ENCODE assay signal across 8 cellular contexts in the genomic region with DNA sequence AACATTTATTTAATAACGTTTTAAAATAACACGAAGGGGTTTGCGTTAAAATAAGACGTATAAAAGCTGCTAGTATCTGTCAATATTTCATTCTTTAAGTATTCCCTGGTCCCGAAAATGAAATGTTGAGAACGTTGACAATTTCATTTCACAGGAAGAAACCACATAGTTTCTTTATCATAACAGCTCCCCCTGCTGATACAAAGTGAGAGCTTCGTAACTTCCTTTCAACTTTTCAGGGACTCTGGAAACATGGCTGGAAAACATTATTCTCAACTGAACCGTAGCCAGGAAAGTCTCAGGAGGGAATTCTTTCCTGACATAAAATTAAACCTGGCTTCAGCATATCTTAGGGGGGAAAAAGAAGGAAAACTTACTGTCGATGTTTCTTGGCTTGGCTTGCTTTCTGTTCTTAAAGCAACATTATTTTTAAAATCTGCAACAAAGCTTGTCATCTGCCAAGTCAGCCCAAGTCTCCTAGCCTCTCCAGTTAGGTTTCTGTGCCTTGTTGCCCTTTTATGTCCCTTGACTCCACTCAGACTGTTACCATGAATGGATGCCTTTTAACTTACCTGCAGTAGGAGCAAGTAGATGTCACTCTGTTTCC.
A peak's percentile ranks its signal among the peaks of the same experiment; 100 is the strongest.
DNase-seq lines count a peak whose midpoint lies in the region; ATAC-seq and TF ChIP-seq lines count a peak whose summit lies in the region.

No MANE protein-coding gene starts in this region.

- no peaks in the 10 kb centered on the region for H3K36me3 ChIP-seq in SU-DHL-6 (ENCODE audit: low read length)

- ATAC-seq in GM21737 (IDR thresholded peaks at IDR 0.05; ENCODE audit: unreplicated experiment): no peak

- no peaks in the 10 kb centered on the region for H3K36me3 Mint-ChIP-seq in neural crest cell (ENCODE audit: low read depth)
- no peaks in the 10 kb centered on the region for H3K36me3 Mint-ChIP-seq in activated CD4-positive, alpha-beta memory T cell treated with anti-CD3 and anti-CD28 coated beads for 36 hours

- H3F3A ChIP-seq in SU-DHL-6 (ENCODE audit: insufficient read depth): no peaks in the 10 kb centered on the region

- no peak overlapping the region for H3K27ac Mint-ChIP-seq in neural crest cell (ENCODE audit: unreplicated experiment)
- no peak overlapping the region for H3K27ac Mint-ChIP-seq in activated CD4-positive, alpha-beta memory T cell treated with anti-CD3 and anti-CD28 coated beads for 36 hours

- H3K9ac ChIP-seq in SU-DHL-6 (ENCODE audit: low read length): no peak overlapping the region

- no peaks in the 10 kb centered on the region for H3K9me3 ChIP-seq in SU-DHL-6 (ENCODE audit: insufficient read depth, low read length)

- H3K4me2 ChIP-seq in SU-DHL-6 (ENCODE audit: low read depth, low read length, poor library complexity, severe bottlenecking): no peak overlapping the region

- DNase-seq in NCI-H2029 (lab: John Stamatoyannopoulos, UW) (peak; percentile 1), NCI-H2029 treated with DMSO at 0.1 percent for 48 hours (lab: John Stamatoyannopoulos, UW) (no peak), KBM-7 (peak; percentile 68), fibroblast of gingiva (ENCODE audit: low read depth) (peak; percentile 60), neural crest cell (ENCODE audit: low read depth, low spot score) (peak; percentile 20)
- DNase-seq in activated CD4-positive, alpha-beta memory T cell treated with anti-CD3 and anti-CD28 coated beads for 36 hours: no peak

- no peaks in the 10 kb centered on the region for H4K20me1 ChIP-seq in SU-DHL-6 (ENCODE audit: low read depth, low read length)

- no peak overlapping the region for H3K27ac ChIP-seq in SU-DHL-6 (ENCODE audit: low read depth, low read length)

- no peak overlapping the region for H3K4me3 ChIP-seq in SU-DHL-6 (ENCODE audit: insufficient read depth, low read length, poor library complexity, severe bottlenecking)

- no peaks in the 10 kb centered on the region for H3K27me3 ChIP-seq in SU-DHL-6 (ENCODE audit: low read length)

- POLR2A ChIA-PET in activated CD4-positive, alpha-beta memory T cell treated with anti-CD3 and anti-CD28 coated beads for 36 hours (lab: Charles Lee): no interaction called here

- no peak overlapping the region for H3K4me3 Mint-ChIP-seq in neural crest cell
- H3K4me3 Mint-ChIP-seq in activated CD4-positive, alpha-beta memory T cell treated with anti-CD3 and anti-CD28 coated beads for 36 hours: no peak overlapping the region

- H3K79me2 ChIP-seq in SU-DHL-6 (ENCODE audit: insufficient read depth, low read length): no peaks in the 10 kb centered on the region

- in situ Hi-C loops in KBM-7 (cut with MboI; ENCODE audit: low pct_unique_long_range_greater_than_20kb, low sequenced_read_pairs): no loop called here

- H3K9me2 ChIP-seq in SU-DHL-6 (replicated peaks; ENCODE audit: insufficient read depth, low read length): no peaks in the 10 kb centered on the region

- CTCF ChIA-PET in activated CD4-positive, alpha-beta memory T cell treated with anti-CD3 and anti-CD28 coated beads for 36 hours (lab: Charles Lee): interaction anchor here (0.6 to 2.8 kb wide), 22 partner anchors 11 to 1106 kb away, joined by 3 to 73 read pairs (median 4); partner anchors contain the start of gene FYB1

- intact Hi-C loops in activated CD4-positive, alpha-beta memory T cell treated with anti-CD3 and anti-CD28 coated beads for 36 hours (cut with micrococcal nuclease): loop anchor here (1.0 to 10.0 kb wide), 4 partner anchors 171 to 1103 kb away; partner anchors contain the start of gene FYB1

- no peak overlapping the region for H2AFZ ChIP-seq in SU-DHL-6 (ENCODE audit: low read depth, low read length, severe bottlenecking)

- H3K4me1 Mint-ChIP-seq in neural crest cell: peaks cover 6% of the 10 kb centered on the region
- peaks cover 7% of the 10 kb centered on the region for H3K4me1 Mint-ChIP-seq in activated CD4-positive, alpha-beta memory T cell treated with anti-CD3 and anti-CD28 coated beads for 36 hours (ENCODE audit: low read depth)

- TF ChIP-seq CTCF in SU-DHL-6 (IDR thresholded peaks at IDR 0.05; ENCODE audit: insufficient read depth, low read length, poor library complexity, severe bottlenecking): peak; percentile 57
- peak; percentile 84 for TF ChIP-seq CTCF in neural crest cell (conservative IDR thresholded peaks at IDR 0.05)

- no peaks in the 10 kb centered on the region for H3K27me3 Mint-ChIP-seq in neural crest cell (ENCODE audit: low read depth)
- peaks cover 4% of the 10 kb centered on the region for H3K27me3 Mint-ChIP-seq in activated CD4-positive, alpha-beta memory T cell treated with anti-CD3 and anti-CD28 coated beads for 36 hours

- no peaks in the 10 kb centered on the region for H3K9me3 Mint-ChIP-seq in neural crest cell
- no peaks in the 10 kb centered on the region for H3K9me3 Mint-ChIP-seq in activated CD4-positive, alpha-beta memory T cell treated with anti-CD3 and anti-CD28 coated beads for 36 hours

Comparison
In these comparisons a context has a peak if more than half of its experiments do, and no peak if none do; other contexts are left out.
1. DNase-seq: peak in NCI-H2029 (single experiment), KBM-7 (single experiment), fibroblast of gingiva (single experiment) and neural crest cell (single experiment); none in NCI-H2029 treated with DMSO at 0.1 percent for 48 hours (single experiment) and activated CD4-positive, alpha-beta memory T cell treated with anti-CD3 and anti-CD28 coated beads for 36 hours (single experiment).